27 cellular contexts compared by ENCODE assay signal in the genomic region with DNA sequence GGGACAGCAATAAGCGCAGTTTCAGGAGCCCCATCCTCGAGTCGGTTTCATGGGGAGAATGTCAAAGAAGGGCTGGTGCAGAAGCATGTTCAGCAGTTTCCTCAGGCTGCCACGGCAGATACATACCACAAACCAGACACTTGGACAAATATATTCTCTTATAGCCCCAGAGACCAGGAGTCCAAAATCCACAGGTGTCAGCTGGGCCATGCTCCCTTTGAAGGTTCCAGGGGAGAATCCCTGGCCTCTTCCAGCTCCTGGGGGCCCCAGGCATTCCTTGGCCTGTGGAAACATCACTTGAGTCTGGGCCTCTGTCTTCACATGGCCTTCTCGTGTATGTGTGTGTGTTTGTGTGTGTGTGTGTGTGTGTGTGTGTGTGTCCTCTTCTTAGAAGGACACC.
"Had no signal": no experiment of that assay in that cellular context is flagged by ENCODE, and none has a peak within 500 bp of the region (broad histone marks: within the 10 kb centered on the region; RNA-seq: fewer than 3 reads in every experiment).

No MANE protein-coding gene starts in this region.

- H3K27me3 ChIP-seq: stomach, suprapubic skin, testis, thyroid gland, tibial artery, tibial nerve, transverse colon, upper lobe of left lung, upper lobe of right lung, uterus, vagina had no signal

- ATAC-seq: stimulated activated effector memory CD8-positive, alpha-beta T cell treated with anti-CD3 and anti-CD28 coated beads, Interleukin-12 subunit alpha, Interleukin-12 subunit beta, amount 100 ng/mL, for 72 hours; stimulated activated memory B cell treated with anti-CD40 and anti-IgM and Interleukin-4, amounts not matched to agents 10 μg/mL and 1 μg/mL and 100 μg/mL, for 72 hours; stimulated activated naive CD8-positive, alpha-beta T cell treated with anti-CD3 and anti-CD28 coated beads, Interleukin-15, amount 100 ng/mL, for 72 hours; stimulated activated naive CD8-positive, alpha-beta T cell treated with anti-CD3 and anti-CD28 coated beads, Interleukin-15, Interleukin-2, amounts not matched to agents 100 U/mL and 50 U/mL, for 24 hours; upper lobe of right lung had no signal

- H3K9me3 Mint-ChIP-seq: stimulated activated naive CD8-positive, alpha-beta T cell treated with anti-CD3 and anti-CD28 coated beads, Interleukin-15, amount 100 ng/mL, for 72 hours had no signal

- H3K36me3 Mint-ChIP-seq: stimulated activated memory B cell treated with anti-CD40 and anti-IgM and Interleukin-4, amounts not matched to agents 10 μg/mL and 1 μg/mL and 100 μg/mL, for 72 hours; type B pancreatic cell had no signal

- H3K9me3 ChIP-seq: stomach, suprapubic skin, testis, thoracic aorta, thyroid gland, transverse colon, upper lobe of left lung, upper lobe of right lung, uterus, vagina had no signal

- H3K27ac ChIP-seq: stomach, suprapubic skin, testis, thoracic aorta, thyroid gland, tibial artery, tibial nerve, transverse colon, upper lobe of left lung, upper lobe of right lung, uterus, vagina had no signal

- H3K4me3 ChIP-seq: stomach, suprapubic skin, testis, thoracic aorta, thyroid gland, tibial artery, tibial nerve, transverse colon, upper lobe of left lung, upper lobe of right lung, uterus, vagina had no signal

- H3K4me1 Mint-ChIP-seq: stimulated activated effector memory CD8-positive, alpha-beta T cell treated with anti-CD3 and anti-CD28 coated beads, Interleukin-12 subunit alpha, Interleukin-12 subunit beta, amount 100 ng/mL, for 72 hours; stimulated activated memory B cell treated with anti-CD40 and anti-IgM and Interleukin-4, amounts not matched to agents 10 μg/mL and 1 μg/mL and 100 μg/mL, for 72 hours; stimulated activated naive CD8-positive, alpha-beta T cell treated with anti-CD3 and anti-CD28 coated beads, Interleukin-15, amount 100 ng/mL, for 72 hours had no signal

- H3K27me3 Mint-ChIP-seq: stimulated activated memory B cell treated with anti-CD40 and anti-IgM and Interleukin-4, amounts not matched to agents 10 μg/mL and 1 μg/mL and 100 μg/mL, for 72 hours; stimulated activated naive CD8-positive, alpha-beta T cell treated with anti-CD3 and anti-CD28 coated beads, Interleukin-15, amount 100 ng/mL, for 72 hours; stimulated activated naive CD8-positive, alpha-beta T cell treated with anti-CD3 and anti-CD28 coated beads, Interleukin-15, Interleukin-2, amounts not matched to agents 100 ng/mL and 50 ng/mL, for 24 hours; type B pancreatic cell had no signal

- H3K4me3 Mint-ChIP-seq: stimulated activated effector memory CD8-positive, alpha-beta T cell treated with anti-CD3 and anti-CD28 coated beads, Interleukin-12 subunit alpha, Interleukin-12 subunit beta, amount 100 ng/mL, for 72 hours; stimulated activated memory B cell treated with anti-CD40 and anti-IgM and Interleukin-4, amounts not matched to agents 10 μg/mL and 1 μg/mL and 100 μg/mL, for 72 hours; stimulated activated naive CD8-positive, alpha-beta T cell treated with anti-CD3 and anti-CD28 coated beads, Interleukin-15, amount 100 ng/mL, for 72 hours; stimulated activated naive CD8-positive, alpha-beta T cell treated with anti-CD3 and anti-CD28 coated beads, Interleukin-15, Interleukin-2, amounts not matched to agents 100 ng/mL and 50 ng/mL, for 24 hours; type B pancreatic cell had no signal

- H3K36me3 ChIP-seq: stomach, suprapubic skin, thoracic aorta, thyroid gland, tibial artery, tibial nerve, transverse colon, upper lobe of left lung, upper lobe of right lung, uterus, vagina had no signal

- DNase-seq: stimulated activated CD4-positive, alpha-beta T cell treated with anti-CD3 and anti-CD28 coated beads, Interleukin-2, amount 100 ng/mL, for 24 hours; stimulated activated CD4-positive, alpha-beta T cell treated with anti-CD3 and anti-CD28 coated beads, Interleukin-2, amount 100 ng/mL, for 48 hours; stimulated activated CD4-positive, alpha-beta T cell treated with anti-CD3 and anti-CD28 coated beads, Interleukin-4, amount 100 ng/mL, for 1 hour; stimulated activated CD4-positive, alpha-beta T cell treated with anti-CD3 and anti-CD28 coated beads, Interleukin-4, amount 100 ng/mL, for 24 hours; stimulated activated CD4-positive, alpha-beta T cell treated with anti-CD3 and anti-CD28 coated beads, Interleukin-4, amount 100 ng/mL, for 4 hours; stimulated activated CD8-positive, alpha-beta memory T cell treated with anti-CD3 and anti-CD28 coated beads, Interleukin-4, amount 100 ng/mL, for 48 hours; stimulated activated naive CD4-positive, alpha-beta T cell; stimulated activated naive CD4-positive, alpha-beta T cell treated with Interleukin-2 at 50 U/mL for 16 hours; stimulated activated naive CD8-positive, alpha-beta T cell treated with anti-CD3 and anti-CD28 coated beads, Interleukin-15, amount 100 ng/mL, for 72 hours; stimulated activated naive CD8-positive, alpha-beta T cell treated with anti-CD3 and anti-CD28 coated beads, Interleukin-15, Interleukin-2, amounts not matched to agents 100 U/mL and 50 U/mL, for 24 hours; stomach; substantia nigra; testis; thyroid gland; transverse colon; upper lobe of left lung; upper lobe of right lung; uterus had no signal

- H3K4me1 ChIP-seq: stomach, suprapubic skin, testis, thyroid gland, tibial artery, tibial nerve, transverse colon, upper lobe of left lung, upper lobe of right lung, uterus, vagina had no signal

- H3K27ac Mint-ChIP-seq: stimulated activated effector memory CD8-positive, alpha-beta T cell treated with anti-CD3 and anti-CD28 coated beads, Interleukin-12 subunit alpha, Interleukin-12 subunit beta, amount 100 ng/mL, for 72 hours; stimulated activated memory B cell treated with anti-CD40 and anti-IgM and Interleukin-4, amounts not matched to agents 10 μg/mL and 1 μg/mL and 100 μg/mL, for 72 hours; stimulated activated naive CD8-positive, alpha-beta T cell treated with anti-CD3 and anti-CD28 coated beads, Interleukin-15, amount 100 ng/mL, for 72 hours; stimulated activated naive CD8-positive, alpha-beta T cell treated with anti-CD3 and anti-CD28 coated beads, Interleukin-15, Interleukin-2, amounts not matched to agents 100 ng/mL and 50 ng/mL, for 24 hours; type B pancreatic cell had no signal
